1 cellular context compared by ENCODE assay signal in the genomic region with DNA sequence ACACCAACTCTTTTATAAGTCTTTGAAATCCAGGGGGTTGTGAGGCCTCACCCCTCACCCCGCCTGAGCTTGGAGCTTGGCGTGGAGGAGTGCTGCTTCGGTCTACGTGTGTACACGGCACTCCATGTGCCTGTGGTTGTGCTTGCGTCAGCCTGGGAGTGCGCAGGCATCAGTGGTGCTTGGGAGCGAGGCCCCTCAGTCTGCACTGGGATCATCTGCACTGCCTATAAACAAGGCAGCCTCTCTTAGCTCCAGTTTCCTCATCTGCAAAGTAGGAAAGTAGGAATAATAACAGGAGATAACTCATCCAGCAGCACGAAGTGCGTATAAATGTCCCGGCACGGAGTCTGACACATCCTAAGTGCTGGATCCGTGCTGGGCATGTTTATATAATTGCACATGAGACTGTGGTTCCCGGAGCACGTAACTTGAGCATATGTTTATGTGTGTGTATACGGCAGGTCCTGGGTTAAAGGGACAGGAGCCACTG.
TF ChIP-seq lines count a peak whose summit lies in the region.

No MANE protein-coding gene starts in this region.

TF ChIP-seq in K562, 482 proteins besides CTCF, POLR2A, EP300 and RAD21 (continued from another document):
- TF ChIP-seq, protein P1, sequence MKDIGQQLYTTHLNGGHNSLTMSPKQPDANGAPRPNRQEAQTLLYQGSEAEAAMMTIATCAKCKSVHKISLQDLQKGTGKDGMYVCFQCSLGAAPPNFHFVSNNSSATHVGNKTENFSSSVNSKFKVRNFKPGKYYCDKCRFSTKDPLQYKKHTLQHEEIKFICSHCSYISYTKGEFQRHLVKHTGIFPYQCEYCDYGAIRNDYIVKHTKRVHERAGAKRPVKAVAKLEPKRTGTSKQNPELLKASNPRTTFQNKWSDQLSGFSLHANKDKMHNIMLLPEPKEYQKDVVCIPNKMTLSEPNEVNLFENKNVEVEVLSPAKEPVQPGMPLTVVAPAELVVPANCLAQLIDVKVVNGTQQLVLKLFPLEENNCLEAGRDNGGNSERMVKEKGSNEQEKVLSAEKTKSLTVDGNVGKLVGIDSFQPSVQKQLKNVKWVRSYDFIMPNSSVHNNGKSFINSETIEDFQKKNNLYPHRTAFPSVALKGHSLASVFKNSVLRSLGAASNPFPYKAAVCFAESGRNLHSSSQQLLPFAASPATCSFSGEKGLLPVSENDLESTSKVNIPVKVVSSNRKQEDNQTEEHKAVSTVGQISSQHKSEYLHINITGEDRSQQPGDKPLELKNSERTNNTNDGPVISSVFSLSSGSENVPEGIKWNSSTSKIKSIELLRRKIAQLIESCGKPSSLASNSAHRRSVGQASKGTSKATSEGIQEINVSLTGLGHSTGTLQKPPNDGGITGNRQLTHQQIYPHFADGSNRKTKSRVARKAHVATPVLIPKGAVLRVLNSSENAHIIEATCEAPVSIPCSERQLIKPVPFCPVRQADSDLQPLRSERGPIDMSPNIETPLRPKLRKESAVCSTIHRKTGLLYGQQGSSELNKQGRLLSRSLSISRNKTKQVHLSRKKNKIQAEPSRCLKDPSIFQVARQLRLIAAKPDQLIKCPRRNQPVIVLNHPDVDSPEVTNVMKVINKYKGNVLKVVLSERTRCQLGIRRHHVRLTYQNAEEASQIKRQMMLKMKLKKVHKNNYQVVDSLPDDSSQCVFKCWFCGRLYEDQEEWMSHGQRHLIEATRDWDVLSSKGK (CRISPR knock-in tag; IDR thresholded peaks at IDR 0.05), result no peak
- TF ChIP-seq, protein P2, sequence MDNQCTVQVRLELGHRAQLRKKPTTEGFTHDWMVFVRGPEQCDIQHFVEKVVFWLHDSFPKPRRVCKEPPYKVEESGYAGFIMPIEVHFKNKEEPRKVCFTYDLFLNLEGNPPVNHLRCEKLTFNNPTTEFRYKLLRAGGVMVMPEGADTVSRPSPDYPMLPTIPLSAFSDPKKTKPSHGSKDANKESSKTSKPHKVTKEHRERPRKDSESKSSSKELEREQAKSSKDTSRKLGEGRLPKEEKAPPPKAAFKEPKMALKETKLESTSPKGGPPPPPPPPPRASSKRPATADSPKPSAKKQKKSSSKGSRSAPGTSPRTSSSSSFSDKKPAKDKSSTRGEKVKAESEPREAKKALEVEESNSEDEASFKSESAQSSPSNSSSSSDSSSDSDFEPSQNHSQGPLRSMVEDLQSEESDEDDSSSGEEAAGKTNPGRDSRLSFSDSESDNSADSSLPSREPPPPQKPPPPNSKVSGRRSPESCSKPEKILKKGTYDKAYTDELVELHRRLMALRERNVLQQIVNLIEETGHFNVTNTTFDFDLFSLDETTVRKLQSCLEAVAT (IDR thresholded peaks at IDR 0.05), result peak in 1 of 2 experiments; percentile 79; a peak in 2 of 4 replicates
- TF ChIP-seq DMBX1 (CRISPR knock-in tag; IDR thresholded peaks at IDR 0.05; ENCODE audit: borderline replicate concordance) (peak; percentile 65; the same call in 1 of the 2 replicates), ZNF354B (CRISPR knock-in tag; IDR thresholded peaks at IDR 0.05) (0 out of 2 replicates have a peak, but pooled peaks have one; percentile 29), TBP (optimal IDR thresholded peaks at IDR 0.05; ENCODE audit: low read depth, low read length) (peak; percentile 53), FOXJ2 (tag; IDR thresholded peaks at IDR 0.05) (0 out of 2 replicates have a peak, but pooled peaks have one; percentile 52), GATAD2B (IDR thresholded peaks at IDR 0.05; ENCODE audit: borderline replicate concordance) (no peak), ZNF589 (CRISPR knock-in tag; IDR thresholded peaks at IDR 0.05; ENCODE audit: low read depth) (no peak), KDM1A (IDR thresholded peaks at IDR 0.05) (peak in 1 of 2 experiments; percentile 65; a peak in 2 of 4 replicates), BHLHE40 (IDR thresholded peaks at IDR 0.05; ENCODE audit: low read length) (peak; percentile 63), ZNF444 (CRISPR knock-in tag; IDR thresholded peaks at IDR 0.05) (no peak), SETDB1 (IDR thresholded peaks at IDR 0.05; ENCODE audit: low read length) (no peak), SIN3B (IDR thresholded peaks at IDR 0.05; ENCODE audit: low read depth) (no peak), YY1 (IDR thresholded peaks at IDR 0.05; ENCODE audit: borderline replicate concordance in 1 of 3, control insufficient read depth in 1 of 3, extremely low read depth in 1 of 3, insufficient read depth in 3 of 3, insufficient read length in 1 of 3, insufficient replicate concordance in 2 of 3, low read depth in 1 of 3, low read length in 2 of 3) (no peak), ZNF133 (CRISPR knock-in tag; IDR thresholded peaks at IDR 0.05) (no peak), SRF (CRISPR knock-in tag; IDR thresholded peaks at IDR 0.05) (peak in 1 of 2 experiments; percentile 17; a peak in 1 of 4 replicates), CEBPG (CRISPR knock-in tag; IDR thresholded peaks at IDR 0.05) (peak; percentile 97), CEBPG (tag; conservative IDR thresholded peaks at IDR 0.05 in 1 of 2, IDR thresholded peaks at IDR 0.05 in 1 of 2) (peak; percentile 72 to 82), CHD1 (IDR thresholded peaks at IDR 0.05; ENCODE audit: low read length) (peak; percentile 62), MYC (IDR thresholded peaks at IDR 0.05; ENCODE audit: low read depth, low read length) (peak; percentile 99), MYC (CRISPR knock-in tag; IDR thresholded peaks at IDR 0.05; ENCODE audit: borderline replicate concordance, low read depth) (peak; percentile 67; the same call in 1 of the 2 replicates), HMG20A (CRISPR knock-in tag; conservative IDR thresholded peaks at IDR 0.05) (no peak), SUPT5H (IDR thresholded peaks at IDR 0.05) (peak; percentile 10; the same call in 1 of the 2 replicates)
- TF ChIP-seq, protein P3, sequence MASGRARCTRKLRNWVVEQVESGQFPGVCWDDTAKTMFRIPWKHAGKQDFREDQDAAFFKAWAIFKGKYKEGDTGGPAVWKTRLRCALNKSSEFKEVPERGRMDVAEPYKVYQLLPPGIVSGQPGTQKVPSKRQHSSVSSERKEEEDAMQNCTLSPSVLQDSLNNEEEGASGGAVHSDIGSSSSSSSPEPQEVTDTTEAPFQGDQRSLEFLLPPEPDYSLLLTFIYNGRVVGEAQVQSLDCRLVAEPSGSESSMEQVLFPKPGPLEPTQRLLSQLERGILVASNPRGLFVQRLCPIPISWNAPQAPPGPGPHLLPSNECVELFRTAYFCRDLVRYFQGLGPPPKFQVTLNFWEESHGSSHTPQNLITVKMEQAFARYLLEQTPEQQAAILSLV (tag; IDR thresholded peaks at IDR 0.05), result 0 out of 2 replicates have a peak, but pooled peaks have one; percentile 6
- TF ChIP-seq, protein P4, sequence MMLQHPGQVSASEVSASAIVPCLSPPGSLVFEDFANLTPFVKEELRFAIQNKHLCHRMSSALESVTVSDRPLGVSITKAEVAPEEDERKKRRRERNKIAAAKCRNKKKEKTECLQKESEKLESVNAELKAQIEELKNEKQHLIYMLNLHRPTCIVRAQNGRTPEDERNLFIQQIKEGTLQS (IDR thresholded peaks at IDR 0.05), result peak; percentile 85
- TF ChIP-seq, protein P4 (CRISPR knock-in tag; conservative IDR thresholded peaks at IDR 0.05), result no peak
- TF ChIP-seq, protein P5, sequence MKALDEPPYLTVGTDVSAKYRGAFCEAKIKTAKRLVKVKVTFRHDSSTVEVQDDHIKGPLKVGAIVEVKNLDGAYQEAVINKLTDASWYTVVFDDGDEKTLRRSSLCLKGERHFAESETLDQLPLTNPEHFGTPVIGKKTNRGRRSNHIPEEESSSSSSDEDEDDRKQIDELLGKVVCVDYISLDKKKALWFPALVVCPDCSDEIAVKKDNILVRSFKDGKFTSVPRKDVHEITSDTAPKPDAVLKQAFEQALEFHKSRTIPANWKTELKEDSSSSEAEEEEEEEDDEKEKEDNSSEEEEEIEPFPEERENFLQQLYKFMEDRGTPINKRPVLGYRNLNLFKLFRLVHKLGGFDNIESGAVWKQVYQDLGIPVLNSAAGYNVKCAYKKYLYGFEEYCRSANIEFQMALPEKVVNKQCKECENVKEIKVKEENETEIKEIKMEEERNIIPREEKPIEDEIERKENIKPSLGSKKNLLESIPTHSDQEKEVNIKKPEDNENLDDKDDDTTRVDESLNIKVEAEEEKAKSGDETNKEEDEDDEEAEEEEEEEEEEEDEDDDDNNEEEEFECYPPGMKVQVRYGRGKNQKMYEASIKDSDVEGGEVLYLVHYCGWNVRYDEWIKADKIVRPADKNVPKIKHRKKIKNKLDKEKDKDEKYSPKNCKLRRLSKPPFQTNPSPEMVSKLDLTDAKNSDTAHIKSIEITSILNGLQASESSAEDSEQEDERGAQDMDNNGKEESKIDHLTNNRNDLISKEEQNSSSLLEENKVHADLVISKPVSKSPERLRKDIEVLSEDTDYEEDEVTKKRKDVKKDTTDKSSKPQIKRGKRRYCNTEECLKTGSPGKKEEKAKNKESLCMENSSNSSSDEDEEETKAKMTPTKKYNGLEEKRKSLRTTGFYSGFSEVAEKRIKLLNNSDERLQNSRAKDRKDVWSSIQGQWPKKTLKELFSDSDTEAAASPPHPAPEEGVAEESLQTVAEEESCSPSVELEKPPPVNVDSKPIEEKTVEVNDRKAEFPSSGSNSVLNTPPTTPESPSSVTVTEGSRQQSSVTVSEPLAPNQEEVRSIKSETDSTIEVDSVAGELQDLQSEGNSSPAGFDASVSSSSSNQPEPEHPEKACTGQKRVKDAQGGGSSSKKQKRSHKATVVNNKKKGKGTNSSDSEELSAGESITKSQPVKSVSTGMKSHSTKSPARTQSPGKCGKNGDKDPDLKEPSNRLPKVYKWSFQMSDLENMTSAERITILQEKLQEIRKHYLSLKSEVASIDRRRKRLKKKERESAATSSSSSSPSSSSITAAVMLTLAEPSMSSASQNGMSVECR (CRISPR knock-in tag; IDR thresholded peaks at IDR 0.05), result no peak
- TF ChIP-seq, protein P6, sequence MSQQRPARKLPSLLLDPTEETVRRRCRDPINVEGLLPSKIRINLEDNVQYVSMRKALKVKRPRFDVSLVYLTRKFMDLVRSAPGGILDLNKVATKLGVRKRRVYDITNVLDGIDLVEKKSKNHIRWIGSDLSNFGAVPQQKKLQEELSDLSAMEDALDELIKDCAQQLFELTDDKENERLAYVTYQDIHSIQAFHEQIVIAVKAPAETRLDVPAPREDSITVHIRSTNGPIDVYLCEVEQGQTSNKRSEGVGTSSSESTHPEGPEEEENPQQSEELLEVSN (IDR thresholded peaks at IDR 0.05; ENCODE audit: borderline replicate concordance in 1 of 2, extremely low read depth in 1 of 2, insufficient read depth in 1 of 2, insufficient read length in 1 of 2, low read depth in 1 of 2, low read length in 1 of 2, poor library complexity in 1 of 2, severe bottlenecking in 1 of 2), result peak; percentile 44 to 56
- TF ChIP-seq, protein P7, sequence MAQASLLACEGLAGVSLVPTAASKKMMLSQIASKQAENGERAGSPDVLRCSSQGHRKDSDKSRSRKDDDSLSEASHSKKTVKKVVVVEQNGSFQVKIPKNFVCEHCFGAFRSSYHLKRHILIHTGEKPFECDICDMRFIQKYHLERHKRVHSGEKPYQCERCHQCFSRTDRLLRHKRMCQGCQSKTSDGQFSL (CRISPR knock-in tag; IDR thresholded peaks at IDR 0.05), result no peak
- TF ChIP-seq, protein P7 (tag; IDR thresholded peaks at IDR 0.05), result no peak
TF ChIP-seq in K562: peak in this region for 75.
